8 cellular contexts compared by ENCODE assay signal in genomic region chr17:42459256-42459982, GRCh38. TPM values are rescaled to one million over a fixed set of nuclear protein-coding genes. Genes with fewer than 3 reads are reported as not detected.
A peak's percentile ranks its signal among the peaks of the same experiment; 100 is the strongest.
DNase-seq lines count a peak whose midpoint lies in the region; ATAC-seq and TF ChIP-seq lines count a peak whose summit lies in the region.

No MANE protein-coding gene starts in this region.

- H3K27me3 Mint-ChIP-seq in activated B cell treated with CpG ODN at 0.5 μM for 24 hours (no peaks in the 10 kb centered on the region), mesothelial cell of epicardium (ENCODE audit: low read depth) (no peaks in the 10 kb centered on the region)

- intact Hi-C loops in activated B cell treated with CpG ODN at 0.5 μM for 24 hours (cut with micrococcal nuclease), result loop anchor here (2.0 to 5.0 kb wide), 3 partner anchors 21 to 277 kb away; partner anchors contain the start of gene KCNH4

- peaks cover 3 to 49% (median 41%) of the 10 kb centered on the region in 5 donors for H3K4me1 ChIP-seq in subcutaneous abdominal adipose tissue (ENCODE audit: control insufficient read depth in 5 of 5, insufficient read depth in 5 of 5, low read length in 5 of 5)

- ATAC-seq in activated B cell treated with CpG ODN at 0.5 μM for 24 hours (ENCODE audit: low read depth), result no peak

- peaks cover 65% of the 10 kb centered on the region for H3K4me1 Mint-ChIP-seq in activated B cell treated with CpG ODN at 0.5 μM for 24 hours
- H3K4me1 Mint-ChIP-seq in mesothelial cell of epicardium, result peaks cover 37% of the 10 kb centered on the region

- peak overlapping the region; percentile 96 for H3K27ac ChIP-seq in subcutaneous abdominal adipose tissue (ENCODE audit: low read depth, low read length)

- CTCF ChIA-PET in activated B cell treated with CpG ODN at 0.5 μM for 24 hours (lab: Charles Lee), result interaction anchor here (0.7 to 2.6 kb wide), 6 partner anchors 18 to 76 kb away, joined by 3 to 13 read pairs (median 4); partner anchors contain the start of gene STAT3

- H3K9me3 Mint-ChIP-seq in activated B cell treated with CpG ODN at 0.5 μM for 24 hours, result no peaks in the 10 kb centered on the region
- no peaks in the 10 kb centered on the region for H3K9me3 Mint-ChIP-seq in mesothelial cell of epicardium

- no peaks in the 10 kb centered on the region for H3K27me3 ChIP-seq in subcutaneous abdominal adipose tissue (ENCODE audit: control insufficient read depth in 5 of 5, insufficient read depth in 4 of 5, low read length in 5 of 5)

- no peaks in the 10 kb centered on the region for H3K9me3 ChIP-seq in subcutaneous abdominal adipose tissue (ENCODE audit: control insufficient read depth in 5 of 5, low read length in 5 of 5)

- H3K36me3 ChIP-seq in subcutaneous abdominal adipose tissue (ENCODE audit: control insufficient read depth in 5 of 5, insufficient read depth in 5 of 5, low read length in 5 of 5), result peaks cover 0 to 23% (median 11%) of the 10 kb centered on the region in 5 donors

- H3K4me3 Mint-ChIP-seq in activated B cell treated with CpG ODN at 0.5 μM for 24 hours, result peak overlapping the region; percentile 98
- peak overlapping the region; percentile 89 for H3K4me3 Mint-ChIP-seq in mesothelial cell of epicardium

- H3K4me3 ChIP-seq in subcutaneous abdominal adipose tissue (ENCODE audit: low read depth in 1 of 5, low read length in 5 of 5), result peak overlapping the region; percentile 78 to 95 (median 89)

- H3K9ac ChIP-seq in subcutaneous abdominal adipose tissue (ENCODE audit: low read length in 5 of 5), result peak overlapping the region; percentile 87 to 95 (median 92)

- DNase-seq in DMS153 treated with DMSO at 0.1 percent for 48 hours (lab: John Stamatoyannopoulos, UW; ENCODE audit: unreplicated experiment), result peak; percentile 16
- no peak for DNase-seq in DMS153 (lab: John Stamatoyannopoulos, UW)
- DNase-seq in NAMALWA (ENCODE audit: low spot score), result peak; percentile 60
- DNase-seq in activated B cell treated with CpG ODN at 0.5 μM for 24 hours, result no peak
- DNase-seq in erythroblast (lab: John Stamatoyannopoulos, UW), result peak; percentile 85 to 91
- peak; percentile 25 to 45 for DNase-seq in mesothelial cell of epicardium (ENCODE audit: low spot score in 2 of 2, unreplicated experiment in 2 of 2)
- DNase-seq in NCI-H187 (lab: John Stamatoyannopoulos, UW), result no peak

- H3K27ac Mint-ChIP-seq in activated B cell treated with CpG ODN at 0.5 μM for 24 hours, result peak overlapping the region; percentile 95
- H3K27ac Mint-ChIP-seq in mesothelial cell of epicardium, result peak overlapping the region; percentile 97

- TF ChIP-seq POLR2A in erythroblast (IDR thresholded peaks at IDR 0.05; ENCODE audit: low read length), result no peak

- POLR2A ChIA-PET in activated B cell treated with CpG ODN at 0.5 μM for 24 hours (lab: Charles Lee), result interaction anchor here (0.8 to 1.5 kb wide), 3 partner anchors 27 to 171 kb away, joined by 3 to 5 read pairs (median 3); partner anchors contain the start of genes STAT3 and STAT5A

- H3K36me3 Mint-ChIP-seq in activated B cell treated with CpG ODN at 0.5 μM for 24 hours (ENCODE audit: low read depth) (peaks cover 45% of the 10 kb centered on the region), mesothelial cell of epicardium (peaks cover 3% of the 10 kb centered on the region)

- TF ChIP-seq CTCF in activated B cell treated with CpG ODN at 0.5 μM for 24 hours (IDR thresholded peaks at IDR 0.05) (no peak), mesothelial cell of epicardium (IDR thresholded peaks at IDR 0.05; ENCODE audit: unreplicated experiment) (no peak)

RNA-seq across cellular contexts. Expression of gene ATP6V0A1, which starts 0.7 kb away (rescaled TPM):
- total RNA-seq in activated B cell treated with CpG ODN at 0.5 μM for 24 hours, result 71.5 and 75.6 TPM in 2 replicates
- total RNA-seq in mesothelial cell of epicardium, result 60.4 to 65.6 TPM (median 65.6 TPM) in 3 replicates

RNA-seq across cellular contexts. Expression of gene CAVIN1, which starts 36.4 kb away (rescaled TPM):
- total RNA-seq in activated B cell treated with CpG ODN at 0.5 μM for 24 hours (0.10 and 0.20 TPM in 2 replicates), mesothelial cell of epicardium (53.3 to 54.3 TPM (median 53.9 TPM) in 3 replicates)

Comparison
In these comparisons a context has a peak if more than half of its experiments do, and no peak if none do; other contexts are left out.
1. DNase-seq: peak in DMS153 treated with DMSO at 0.1 percent for 48 hours (single experiment), NAMALWA (single experiment), erythroblast (2 of 2) and mesothelial cell of epicardium (2 of 2); none in DMS153 (single experiment), activated B cell treated with CpG ODN at 0.5 μM for 24 hours (single experiment) and NCI-H187 (0 of 2).
2. RNA of gene CAVIN1, which starts 36.4 kb away (total RNA-seq): 53.3 to 54.3 TPM in mesothelial cell of epicardium; 0.10 to 0.20 TPM in activated B cell treated with CpG ODN at 0.5 μM for 24 hours; every median in the first group is over 10 times any median in the second.